Comparison of ENCODE assay signal across 19 cellular contexts in genomic region chr12:100611031-100611430, GRCh38. TPM values are rescaled to one million over a fixed set of nuclear protein-coding genes. Genes with fewer than 3 reads are reported as not detected.
DNase-seq lines count a peak whose midpoint lies in the region; ATAC-seq, FAIRE-seq and TF ChIP-seq lines count a peak whose summit lies in the region.
"Had no signal": no experiment of that assay in that cellular context is flagged by ENCODE, and none has a peak within 500 bp of the region (broad histone marks: within the 10 kb centered on the region; RNA-seq: fewer than 3 reads in every experiment).

No MANE protein-coding gene starts in this region.

- H3K4me3 Mint-ChIP-seq in CD14-positive monocyte, result no peak overlapping the region
- H3K4me3 Mint-ChIP-seq: H9 had no signal

- peaks cover 26 to 36% of the 10 kb centered on the region in 2 donors for H3K36me3 Mint-ChIP-seq in CD14-positive monocyte

- intact Hi-C loops in CD14-positive monocyte (cut with micrococcal nuclease), result no loop called here

- H3K27ac Mint-ChIP-seq in CD14-positive monocyte, result peak overlapping the region; percentile 62 to 82 (median 74)
- H3K27ac Mint-ChIP-seq: H9 had no signal

- H3K27me3 Mint-ChIP-seq in CD14-positive monocyte (ENCODE audit: low read depth in 3 of 3), result no peaks in the 10 kb centered on the region

- no peak for ATAC-seq in GM19455 (IDR thresholded peaks at IDR 0.05; ENCODE audit: unreplicated experiment)
- ATAC-seq: K562 had no signal

- peaks cover 44% of the 10 kb centered on the region for H3K4me1 Mint-ChIP-seq in CD14-positive monocyte
- H3K4me1 Mint-ChIP-seq: H9 had no signal

- TF ChIP-seq CTCF in CD14-positive monocyte (IDR thresholded peaks at IDR 0.05) (no peak), fibroblast of mammary gland (conservative IDR thresholded peaks at IDR 0.05; ENCODE audit: control insufficient read depth, insufficient read depth, low read depth, low read length) (no peak), GM10266 (IDR thresholded peaks at IDR 0.05; ENCODE audit: control insufficient read depth, insufficient read depth, low read depth, missing control alignments) (no peak)

- FAIRE-seq in urothelium cell line (lab: Jason Lieb, UNC), result no peak
- FAIRE-seq: A204.1, K562 had no signal

- peaks cover 0 to 2% (median 0%) of the 10 kb centered on the region in 7 donors for H3K9me3 Mint-ChIP-seq in CD14-positive monocyte
- H3K9me3 Mint-ChIP-seq: H9 had no signal

- DNase-seq in CD14-positive monocyte (ENCODE audit: low spot score), result no peak
- DNase-seq in HCEC 1CT, result peak; percentile 3
- DNase-seq in RPMI7951 (ENCODE audit: low read depth), result peak; percentile 17
- DNase-seq in fibroblast of mammary gland (ENCODE audit: low read depth), result peak; percentile 7
- no peak for DNase-seq in HuH-7.5 (ENCODE audit: low spot score)
- DNase-seq in GM10266 (ENCODE audit: extremely low spot score), result no peak
- no peak for DNase-seq in urothelium cell line (ENCODE audit: low spot score)
- DNase-seq: DMS79, GDM1, H9, NCI-H1105 treated with DMSO at 0.1 percent for 48 hours, NCI-H1694, NCI-H2081 treated with DMSO at 0.1 percent for 48 hours, NCI-H748 treated with DMSO at 0.1 percent for 48 hours, OCI-M1, T-helper 1 cell had no signal

- no peak overlapping the region for H3K4me3 ChIP-seq in fibroblast of mammary gland (ENCODE audit: control insufficient read depth, low read depth, low read length)
- H3K4me3 ChIP-seq: K562 had no signal

RNA-seq across cellular contexts. Expression of gene GAS2L3, which starts 37.5 kb away (rescaled TPM):
- polyA plus RNA-seq in CD14-positive monocyte, result 1 to 10 TPM in 1 of 2 donors, under 1 TPM in 1; 0.53 to 1.6 TPM
- 63.2 and 79.4 TPM in 2 replicates for total RNA-seq in RPMI7951 (2014; rRNA removed; shearing (Covaris generic))

Comparison
In these comparisons a context has a peak if more than half of its experiments do, and no peak if none do; other contexts are left out.
1. DNase-seq: peak in HCEC 1CT (single experiment), RPMI7951 (single experiment) and fibroblast of mammary gland (single experiment); none in CD14-positive monocyte (single experiment), HuH-7.5 (single experiment), GM10266 (single experiment) and urothelium cell line (single experiment).